ENCODE assay signal across 7 cellular contexts in the genomic region with DNA sequence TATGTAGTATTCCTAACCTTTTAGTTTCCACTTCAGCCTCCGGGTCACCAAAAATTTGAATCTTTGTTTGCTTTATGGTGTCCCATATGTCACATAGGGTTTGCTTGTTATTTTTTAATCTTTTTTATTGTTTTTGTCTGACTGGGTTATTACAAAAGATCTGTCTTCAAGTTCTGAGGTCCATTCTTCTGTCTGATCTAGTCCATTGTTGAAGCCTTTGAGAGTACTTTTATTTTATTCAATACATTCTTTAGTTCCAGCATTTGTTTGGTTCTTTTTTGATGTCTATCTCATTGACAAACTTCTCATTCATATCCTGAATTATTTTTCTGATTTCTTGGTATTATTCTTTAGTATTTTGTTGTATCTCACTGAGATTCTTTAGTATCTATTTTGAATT.
"Had no signal": no experiment of that assay in that cellular context is flagged by ENCODE, and none has a peak within 500 bp of the region (broad histone marks: within the 10 kb centered on the region; RNA-seq: fewer than 3 reads in every experiment).

No MANE protein-coding gene starts in this region.

- ATAC-seq: GM12878 had no signal

- DNase-seq: GDM1, GF-D8 had no signal

- H3K4me3 ChIP-seq: GM12878 had no signal

- FAIRE-seq: G401.6, GM12878, GM12891, GM12892, GM18507 had no signal
